17 cellular contexts compared by ENCODE assay signal in the genomic region with DNA sequence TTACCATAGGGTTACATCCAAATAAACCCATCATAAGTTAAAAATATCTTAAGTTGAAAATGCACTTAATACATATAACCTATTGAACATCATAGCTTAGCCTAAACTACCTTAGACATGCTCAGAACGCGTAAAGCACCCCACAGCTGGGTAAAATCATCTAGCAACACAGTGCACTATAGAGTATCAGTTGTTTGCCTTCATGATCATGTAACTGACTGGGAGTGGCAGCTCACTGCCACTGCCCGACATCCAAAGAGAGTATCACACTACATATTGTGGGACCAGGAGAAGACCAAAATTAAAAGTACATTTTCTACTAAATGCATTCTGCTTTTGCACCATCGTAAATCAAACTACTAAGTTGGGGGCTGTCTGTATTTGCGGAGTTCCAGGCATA. TPM values are rescaled to one million over a fixed set of nuclear protein-coding genes. Genes with fewer than 3 reads are reported as not detected.
DNase-seq lines count a peak whose midpoint lies in the region; ATAC-seq and FAIRE-seq lines count a peak whose summit lies in the region.
"Had no signal": no experiment of that assay in that cellular context is flagged by ENCODE, and none has a peak within 500 bp of the region (broad histone marks: within the 10 kb centered on the region; RNA-seq: fewer than 3 reads in every experiment).

No MANE protein-coding gene starts in this region.

- H3K4me3 ChIP-seq in CD8-positive, alpha-beta memory T cell (ENCODE audit: low read length), result no peak overlapping the region
- no peak overlapping the region for H3K4me3 ChIP-seq in naive thymus-derived CD4-positive, alpha-beta T cell (ENCODE audit: low read length)
- H3K4me3 ChIP-seq in small intestine (ENCODE audit: low read depth in 1 of 2, low read length in 2 of 2) (no peak overlapping the region), mesenchymal stem cell (ENCODE audit: insufficient read depth in 1 of 2, low read depth in 1 of 2, low read length in 2 of 2) (no peak overlapping the region)
- H3K4me3 ChIP-seq: K562 had no signal

- POLR2A ChIA-PET in CD8-positive, alpha-beta memory T cell (lab: Charles Lee), result no interaction called here
- POLR2A ChIA-PET in naive thymus-derived CD4-positive, alpha-beta T cell (lab: Charles Lee), result interaction anchor here (0.6 to 1.9 kb wide), 4 partner anchors 8 to 86 kb away, joined by 3 to 6 read pairs (median 4); no protein-coding TSS in a partner anchor

- DNase-seq in Ammon's horn (ENCODE audit: low spot score), result peak; percentile 22
- DNase-seq in CD8-positive, alpha-beta memory T cell, result no peak
- no peak for DNase-seq in activated naive CD8-positive, alpha-beta T cell treated with anti-CD3 and anti-CD28 coated beads, Interleukin-2, amount 50 U/mL, for 24 hours
- DNase-seq in naive thymus-derived CD4-positive, alpha-beta T cell, result no peak
- no peak for DNase-seq in small intestine
- DNase-seq in KG1 (lab: John Stamatoyannopoulos, UW), result no peak
- DNase-seq in mesenchymal stem cell, result no peak
- DNase-seq: BE2C, H7, NCI-H1048, NCI-H146, NCI-H2081 treated with DMSO at 0.1 percent for 48 hours, NCI-H226, NCI-H526 treated with DMSO at 0.1 percent for 48 hours had no signal

- H2BK120ac ChIP-seq in mesenchymal stem cell (ENCODE audit: low read depth, low read length), result no peak overlapping the region

- no peaks in the 10 kb centered on the region for H3K36me3 ChIP-seq in CD8-positive, alpha-beta memory T cell (ENCODE audit: insufficient read depth, low read length)
- H3K36me3 ChIP-seq in naive thymus-derived CD4-positive, alpha-beta T cell (ENCODE audit: control insufficient read depth in 2 of 3, insufficient read depth in 3 of 3, low read length in 3 of 3), result peaks cover 0 to 10% (median 4%) of the 10 kb centered on the region in 3 experiments
- H3K36me3 ChIP-seq in small intestine (ENCODE audit: control insufficient read depth in 2 of 2, insufficient read depth in 2 of 2, low read length in 2 of 2) (no peaks in the 10 kb centered on the region), mesenchymal stem cell (ENCODE audit: control insufficient read depth in 1 of 2, insufficient read depth in 2 of 2, low read depth in 1 of 2, low read length in 2 of 2) (no peaks in the 10 kb centered on the region)
- H3K36me3 ChIP-seq: BE2C had no signal

- no peak overlapping the region for H3K4me2 ChIP-seq in mesenchymal stem cell (ENCODE audit: low read length, poor library complexity, severe bottlenecking)

- no peak overlapping the region for H3K23ac ChIP-seq in mesenchymal stem cell (ENCODE audit: low read length in 2 of 2)

- H2AK5ac ChIP-seq in mesenchymal stem cell (ENCODE audit: low read length, severe bottlenecking), result no peak overlapping the region

- no peaks in the 10 kb centered on the region for H3K9me3 ChIP-seq in CD8-positive, alpha-beta memory T cell (ENCODE audit: low read length)
- peaks cover 0 to 7% (median 0%) of the 10 kb centered on the region in 3 experiments for H3K9me3 ChIP-seq in naive thymus-derived CD4-positive, alpha-beta T cell (ENCODE audit: control insufficient read depth in 2 of 3, low read length in 3 of 3)
- no peaks in the 10 kb centered on the region for H3K9me3 ChIP-seq in small intestine (ENCODE audit: control insufficient read depth, low read depth)
- H3K9me3 ChIP-seq in mesenchymal stem cell (ENCODE audit: control insufficient read depth, low read length), result no peaks in the 10 kb centered on the region
- H3K9me3 ChIP-seq: BE2C had no signal

- H2BK12ac ChIP-seq in mesenchymal stem cell (ENCODE audit: low read length in 2 of 2), result no peak overlapping the region

- H4K91ac ChIP-seq in mesenchymal stem cell (ENCODE audit: low read length), result no peak overlapping the region

- no peak overlapping the region for H3K14ac ChIP-seq in mesenchymal stem cell (ENCODE audit: low read length in 2 of 2)

- WGBS in small intestine, 3 donors, result 90 to 93% (median 91%) methylated on average over 5 of the region's 5 CpGs
- 98% methylated on average over 4 of the region's 5 CpGs for WGBS in mesenchymal stem cell

- no peak for FAIRE-seq in small intestine (lab: Jason Lieb, UNC)
- FAIRE-seq: K562 had no signal

- peak; percentile 67 for ATAC-seq in activated naive CD8-positive, alpha-beta T cell treated with anti-CD3 and anti-CD28 coated beads, Interleukin-2, amount 50 U/mL, for 24 hours
- no peak for ATAC-seq in naive thymus-derived CD4-positive, alpha-beta T cell
- ATAC-seq: K562 had no signal

- intact Hi-C loops in naive thymus-derived CD4-positive, alpha-beta T cell (cut with micrococcal nuclease), result loop anchor here in 1 of 2 donors (1.0 kb wide), 2 partner anchors 9 kb away; no protein-coding TSS in a partner anchor

- peaks cover 21 to 58% (median 31%) of the 10 kb centered on the region in 3 donors for H3K36me3 Mint-ChIP-seq in CD8-positive, alpha-beta memory T cell
- peaks cover 26% of the 10 kb centered on the region for H3K36me3 Mint-ChIP-seq in activated naive CD8-positive, alpha-beta T cell treated with anti-CD3 and anti-CD28 coated beads, Interleukin-2, amount 50 U/mL, for 24 hours (ENCODE audit: low read depth)
- peaks cover 7 to 71% (median 35%) of the 10 kb centered on the region in 5 donors for H3K36me3 Mint-ChIP-seq in naive thymus-derived CD4-positive, alpha-beta T cell

- CTCF ChIA-PET in CD8-positive, alpha-beta memory T cell (lab: Charles Lee), result interaction anchor here (0.9 to 1.2 kb wide), 3 partner anchors 14 to 100 kb away, joined by 3 to 4 read pairs (median 3); no protein-coding TSS in a partner anchor
- CTCF ChIA-PET in naive thymus-derived CD4-positive, alpha-beta T cell (lab: Charles Lee), result interaction anchor here (0.6 to 1.8 kb wide), 6 partner anchors 10 to 75 kb away, joined by 3 to 5 read pairs (median 3); a partner anchor contains a TSS

- H3K27ac Mint-ChIP-seq in CD8-positive, alpha-beta memory T cell, result peak overlapping the region in 7 of 8 donors; percentile 6 to 79 (median 34)
- peak overlapping the region; percentile 89 for H3K27ac Mint-ChIP-seq in activated naive CD8-positive, alpha-beta T cell treated with anti-CD3 and anti-CD28 coated beads, Interleukin-2, amount 50 U/mL, for 24 hours
- peak overlapping the region in 8 of 9 donors; percentile 10 to 89 (median 39) for H3K27ac Mint-ChIP-seq in naive thymus-derived CD4-positive, alpha-beta T cell

- no peak overlapping the region for H2BK15ac ChIP-seq in mesenchymal stem cell (ENCODE audit: low read depth, poor library complexity, severe bottlenecking)

- no peak overlapping the region for H2BK5ac ChIP-seq in mesenchymal stem cell (ENCODE audit: low read depth, low read length, poor library complexity, severe bottlenecking)

- H3K79me1 ChIP-seq in mesenchymal stem cell (replicated peaks; ENCODE audit: low read length, poor library complexity, severe bottlenecking), result no peaks in the 10 kb centered on the region

- no peaks in the 10 kb centered on the region for H3K27me3 ChIP-seq in CD8-positive, alpha-beta memory T cell (ENCODE audit: insufficient read depth, low read length, poor library complexity, severe bottlenecking)
- no peaks in the 10 kb centered on the region for H3K27me3 ChIP-seq in naive thymus-derived CD4-positive, alpha-beta T cell (ENCODE audit: control insufficient read depth in 2 of 2, insufficient read depth in 2 of 2, low read length in 2 of 2)
- H3K27me3 ChIP-seq in small intestine (ENCODE audit: control insufficient read depth in 2 of 2, insufficient read depth in 2 of 2, low read length in 2 of 2) (no peaks in the 10 kb centered on the region), mesenchymal stem cell (ENCODE audit: control insufficient read depth in 1 of 2, insufficient read depth in 1 of 2, low read length in 2 of 2) (no peaks in the 10 kb centered on the region)
- H3K27me3 ChIP-seq: BE2C had no signal

- H3K4me3 Mint-ChIP-seq in CD8-positive, alpha-beta memory T cell, result peak overlapping the region in 5 of 7 donors; percentile 3 to 61 (median 36)
- peak overlapping the region; percentile 41 for H3K4me3 Mint-ChIP-seq in activated naive CD8-positive, alpha-beta T cell treated with anti-CD3 and anti-CD28 coated beads, Interleukin-2, amount 50 U/mL, for 24 hours
- H3K4me3 Mint-ChIP-seq in naive thymus-derived CD4-positive, alpha-beta T cell, result peak overlapping the region in 9 of 10 donors; percentile 24 to 73 (median 58)

- no peak overlapping the region for H3K4ac ChIP-seq in mesenchymal stem cell (ENCODE audit: low read depth in 1 of 2, low read length in 2 of 2)

- H3K27ac ChIP-seq in CD8-positive, alpha-beta memory T cell (ENCODE audit: low read depth, low read length), result no peak overlapping the region
- H3K27ac ChIP-seq in naive thymus-derived CD4-positive, alpha-beta T cell (ENCODE audit: low read depth, low read length), result no peak overlapping the region
- no peak overlapping the region for H3K27ac ChIP-seq in small intestine (ENCODE audit: low read depth in 1 of 2, low read length in 1 of 2)
- no peak overlapping the region for H3K27ac ChIP-seq in mesenchymal stem cell (ENCODE audit: low read length, poor library complexity, severe bottlenecking)

- H3K27me3 Mint-ChIP-seq in CD8-positive, alpha-beta memory T cell, result no peaks in the 10 kb centered on the region
- H3K27me3 Mint-ChIP-seq in activated naive CD8-positive, alpha-beta T cell treated with anti-CD3 and anti-CD28 coated beads, Interleukin-2, amount 50 U/mL, for 24 hours, result no peaks in the 10 kb centered on the region
- H3K27me3 Mint-ChIP-seq in naive thymus-derived CD4-positive, alpha-beta T cell, result no peaks in the 10 kb centered on the region

- H2AFZ ChIP-seq in mesenchymal stem cell (ENCODE audit: low read depth, low read length), result no peak overlapping the region

- peaks cover 56% of the 10 kb centered on the region for H3K4me1 ChIP-seq in CD8-positive, alpha-beta memory T cell (ENCODE audit: insufficient read depth, low read length)
- peaks cover 17 to 24% of the 10 kb centered on the region in 2 donors for H3K4me1 ChIP-seq in naive thymus-derived CD4-positive, alpha-beta T cell (ENCODE audit: control insufficient read depth in 2 of 2, insufficient read depth in 2 of 2, low read length in 2 of 2)
- H3K4me1 ChIP-seq in small intestine (ENCODE audit: control insufficient read depth in 2 of 2, insufficient read depth in 1 of 2, low read depth in 1 of 2, low read length in 1 of 2) (no peaks in the 10 kb centered on the region), mesenchymal stem cell (ENCODE audit: control insufficient read depth, insufficient read depth, low read depth, low read length) (peaks cover 2% of the 10 kb centered on the region)
- H3K4me1 ChIP-seq: BE2C had no signal

- no peak overlapping the region for H3K9ac ChIP-seq in mesenchymal stem cell (ENCODE audit: low read length)

- no peak overlapping the region for H4K8ac ChIP-seq in mesenchymal stem cell (ENCODE audit: low read length)

- H3K9me3 Mint-ChIP-seq in CD8-positive, alpha-beta memory T cell, result peaks cover 0 to 11% (median 5%) of the 10 kb centered on the region in 5 donors
- H3K9me3 Mint-ChIP-seq in activated naive CD8-positive, alpha-beta T cell treated with anti-CD3 and anti-CD28 coated beads, Interleukin-2, amount 50 U/mL, for 24 hours, result peaks cover 5% of the 10 kb centered on the region
- peaks cover 0 to 21% (median 10%) of the 10 kb centered on the region in 11 donors for H3K9me3 Mint-ChIP-seq in naive thymus-derived CD4-positive, alpha-beta T cell

- no peak overlapping the region for H3K18ac ChIP-seq in mesenchymal stem cell (ENCODE audit: low read depth in 1 of 2, low read length in 2 of 2)

- peaks cover 66 to 90% (median 85%) of the 10 kb centered on the region in 3 donors for H3K4me1 Mint-ChIP-seq in CD8-positive, alpha-beta memory T cell
- H3K4me1 Mint-ChIP-seq in activated naive CD8-positive, alpha-beta T cell treated with anti-CD3 and anti-CD28 coated beads, Interleukin-2, amount 50 U/mL, for 24 hours, result peaks cover 68% of the 10 kb centered on the region
- peaks cover 35 to 83% (median 67%) of the 10 kb centered on the region in 7 donors for H3K4me1 Mint-ChIP-seq in naive thymus-derived CD4-positive, alpha-beta T cell

RNA-seq across cellular contexts. Expression of a gene that starts 31.7 kb away (rescaled TPM):
- 10 to 100 TPM; 39.9 to 40.6 TPM for total RNA-seq in CD8-positive, alpha-beta memory T cell
- polyA plus RNA-seq in CD8-positive, alpha-beta memory T cell, result 107 TPM
- 10 to 100 TPM; 51.3 to 97.3 (median 54.7) TPM for total RNA-seq in naive thymus-derived CD4-positive, alpha-beta T cell
- polyA plus RNA-seq in naive thymus-derived CD4-positive, alpha-beta T cell, result 100 to 1,000 TPM in 1 of 2 donors, 10 to 100 TPM in 1; 93.4 to 110 TPM
- 1 to 10 TPM in 1 of 3 donors, under 1 TPM in 2; 0.25 to 1.4 (median 0.45) TPM for polyA plus RNA-seq in small intestine
- polyA plus RNA-seq in mesenchymal stem cell (2013, experiment 1 of 2), result not detected
- not detected for polyA plus RNA-seq in mesenchymal stem cell (2013, experiment 2 of 2)
- total RNA-seq: H7, OCI-LY7, RPMI7951 had no signal
- polyA plus RNA-seq: K562 had no signal

Comparison
In these comparisons a context has a peak if more than half of its experiments do, and no peak if none do; other contexts are left out.
1. H3K27ac Mint-ChIP-seq: peak in every context shown above with its lines; median percentile 89 in activated naive CD8-positive, alpha-beta T cell treated with anti-CD3 and anti-CD28 coated beads, Interleukin-2, amount 50 U/mL, for 24 hours; 39 in naive thymus-derived CD4-positive, alpha-beta T cell; 34 in CD8-positive, alpha-beta memory T cell.
2. RNA of a gene that starts 31.7 kb away (polyA plus RNA-seq): 93.4 to 110 TPM in naive thymus-derived CD4-positive, alpha-beta T cell and 107 TPM in CD8-positive, alpha-beta memory T cell (single experiment); 0.25 to 1.4 TPM in small intestine; every median in the first group is over 10 times any median in the second.
3. Peak in every context shown above with its lines, with median percentiles within 50 percentile points of each other: H3K4me3 Mint-ChIP-seq.